11 cellular contexts compared by ENCODE assay signal in genomic region chr11:12802418-12803085, GRCh38.
DNase-seq lines count a peak whose midpoint lies in the region; ATAC-seq, FAIRE-seq and TF ChIP-seq lines count a peak whose summit lies in the region.
"Had no signal": no experiment of that assay in that cellular context is flagged by ENCODE, and none has a peak within 500 bp of the region (broad histone marks: within the 10 kb centered on the region; RNA-seq: fewer than 3 reads in every experiment).

No MANE protein-coding gene starts in this region.

- intact Hi-C loops in left cardiac atrium (cut with DNase I): no loop called here

- no peaks in the 10 kb centered on the region for H3K9me3 ChIP-seq in skeletal muscle tissue (ENCODE audit: control insufficient read depth in 3 of 3, low read length in 3 of 3)

- TF ChIP-seq POLR2A in GM12892 (IDR thresholded peaks at IDR 0.05; ENCODE audit: low read depth, low read length): no peak

- peak overlapping the region in 1 of 3 donors; percentile 4 for H3K4me3 ChIP-seq in skeletal muscle tissue (ENCODE audit: low read length in 3 of 3)
- H3K4me3 ChIP-seq: SK-N-MC had no signal

- peaks cover 90% of the 10 kb centered on the region for H3K27me3 Mint-ChIP-seq in activated T-cell treated with anti-CD3 and anti-CD28 coated beads, Interleukin-2, amount 50 U/mL, for 72 hours (ENCODE audit: low read depth)
- peaks cover 65% of the 10 kb centered on the region for H3K27me3 Mint-ChIP-seq in activated T-cell treated with anti-CD3 and anti-CD28 coated beads, Interleukin-2, amount 50 U/mL, for 24 hours

- no peak overlapping the region for H3K27ac Mint-ChIP-seq in activated T-cell treated with anti-CD3 and anti-CD28 coated beads, Interleukin-2, amount 50 U/mL, for 72 hours
- no peak overlapping the region for H3K27ac Mint-ChIP-seq in activated T-cell treated with anti-CD3 and anti-CD28 coated beads, Interleukin-2, amount 50 U/mL, for 24 hours
- H3K27ac Mint-ChIP-seq: B cell, naive B cell had no signal

- peak overlapping the region; percentile 38 for H3K27ac ChIP-seq in skeletal muscle tissue (ENCODE audit: low read depth, low read length)

- peak in 1 of 2 donors; percentile 11 for DNase-seq in activated T-cell treated with anti-CD3 and anti-CD28 coated beads, Interleukin-2, amount 50 U/mL, for 72 hours
- DNase-seq in activated T-cell treated with anti-CD3 and anti-CD28 coated beads, Interleukin-2, amount 50 U/mL, for 24 hours: no peak
- DNase-seq in SK-MEL-5 (ENCODE audit: low read depth, low spot score): peak; percentile 62
- DNase-seq in left cardiac atrium: peak; percentile 71
- no peak for DNase-seq in GM12892 (ENCODE audit: insufficient read length)
- DNase-seq: naive B cell had no signal

- H3K9me3 Mint-ChIP-seq in activated T-cell treated with anti-CD3 and anti-CD28 coated beads, Interleukin-2, amount 50 U/mL, for 72 hours: no peaks in the 10 kb centered on the region
- no peaks in the 10 kb centered on the region for H3K9me3 Mint-ChIP-seq in activated T-cell treated with anti-CD3 and anti-CD28 coated beads, Interleukin-2, amount 50 U/mL, for 24 hours

- H3K27me3 ChIP-seq in skeletal muscle tissue (ENCODE audit: control insufficient read depth in 3 of 3, insufficient read depth in 3 of 3, low read length in 3 of 3): no peaks in the 10 kb centered on the region

- no peaks in the 10 kb centered on the region for H3K36me3 ChIP-seq in skeletal muscle tissue (ENCODE audit: control insufficient read depth in 3 of 3, insufficient read depth in 3 of 3, low read length in 3 of 3)

- peak; percentile 20 to 71 for ATAC-seq in activated T-cell treated with anti-CD3 and anti-CD28 coated beads, Interleukin-2, amount 50 U/mL, for 72 hours (replicated peaks in 1 of 2)
- ATAC-seq in left cardiac atrium (peak; percentile 65 to 89), GM19351 (IDR thresholded peaks at IDR 0.05; ENCODE audit: unreplicated experiment) (no peak), GM18909 (IDR thresholded peaks at IDR 0.05; ENCODE audit: poor library complexity, unreplicated experiment) (no peak)

- peaks cover 44 to 53% (median 49%) of the 10 kb centered on the region in 3 donors for H3K4me1 ChIP-seq in skeletal muscle tissue (ENCODE audit: control insufficient read depth in 3 of 3, insufficient read depth in 3 of 3, low read length in 3 of 3)

- in situ Hi-C loops in SK-MEL-5 (cut with HindIII; ENCODE audit: low pct_unique_long_range_greater_than_20kb, low sequenced_read_pairs): no loop called here

- H3K9ac ChIP-seq in skeletal muscle tissue (ENCODE audit: low read depth in 1 of 3, low read length in 3 of 3): peak overlapping the region in 1 of 3 donors; percentile 21

- H3K36me3 Mint-ChIP-seq in activated T-cell treated with anti-CD3 and anti-CD28 coated beads, Interleukin-2, amount 50 U/mL, for 72 hours (ENCODE audit: insufficient read depth in 2 of 2): no peaks in the 10 kb centered on the region
- H3K36me3 Mint-ChIP-seq in activated T-cell treated with anti-CD3 and anti-CD28 coated beads, Interleukin-2, amount 50 U/mL, for 24 hours (ENCODE audit: low read depth): no peaks in the 10 kb centered on the region
- H3K36me3 Mint-ChIP-seq: naive B cell had no signal

- FAIRE-seq in GM12892 (lab: Jason Lieb, UNC): no peak

- H3K4me3 Mint-ChIP-seq in activated T-cell treated with anti-CD3 and anti-CD28 coated beads, Interleukin-2, amount 50 U/mL, for 72 hours: no peak overlapping the region
- H3K4me3 Mint-ChIP-seq in activated T-cell treated with anti-CD3 and anti-CD28 coated beads, Interleukin-2, amount 50 U/mL, for 24 hours: no peak overlapping the region
- H3K4me3 Mint-ChIP-seq: B cell, naive B cell had no signal

- no peaks in the 10 kb centered on the region for H3K4me1 Mint-ChIP-seq in activated T-cell treated with anti-CD3 and anti-CD28 coated beads, Interleukin-2, amount 50 U/mL, for 72 hours (ENCODE audit: low read depth)
- no peaks in the 10 kb centered on the region for H3K4me1 Mint-ChIP-seq in activated T-cell treated with anti-CD3 and anti-CD28 coated beads, Interleukin-2, amount 50 U/mL, for 24 hours (ENCODE audit: low read depth)
- H3K4me1 Mint-ChIP-seq: B cell, naive B cell had no signal

Comparison
In these comparisons a context has a peak if more than half of its experiments do, and no peak if none do; other contexts are left out.
1. ATAC-seq: peak in activated T-cell treated with anti-CD3 and anti-CD28 coated beads, Interleukin-2, amount 50 U/mL, for 72 hours (2 of 2) and left cardiac atrium (2 of 2); none in GM19351 (single experiment) and GM18909 (single experiment).
2. DNase-seq: peak in SK-MEL-5 (single experiment) and left cardiac atrium (single experiment); none in activated T-cell treated with anti-CD3 and anti-CD28 coated beads, Interleukin-2, amount 50 U/mL, for 24 hours (single experiment) and GM12892 (single experiment).